ENCODE assay signal across 15 cellular contexts in the genomic region with DNA sequence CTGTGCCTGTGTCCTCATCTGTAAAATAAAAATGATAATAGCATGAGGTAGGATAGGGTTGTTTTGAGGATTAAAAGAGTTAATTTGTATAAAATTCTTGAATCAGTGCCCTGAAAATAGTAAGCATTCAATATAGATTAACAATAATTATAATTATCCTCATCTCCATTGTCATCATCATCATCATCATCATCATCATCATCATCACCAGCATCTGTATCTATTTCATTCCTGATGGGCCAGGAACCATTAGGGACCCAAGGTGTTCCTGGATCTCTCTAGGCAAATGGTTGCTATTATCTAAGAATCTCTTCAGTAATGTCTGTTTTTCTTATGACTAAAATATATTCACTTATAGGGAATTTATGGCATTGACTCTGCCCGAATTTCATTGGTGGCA. TPM values are rescaled to one million over a fixed set of nuclear protein-coding genes. Genes with fewer than 3 reads are reported as not detected.
DNase-seq lines count a peak whose midpoint lies in the region; ATAC-seq and TF ChIP-seq lines count a peak whose summit lies in the region.
"Had no signal": no experiment of that assay in that cellular context is flagged by ENCODE, and none has a peak within 500 bp of the region (broad histone marks: within the 10 kb centered on the region; RNA-seq: fewer than 3 reads in every experiment).

No MANE protein-coding gene starts in this region.

- H4K20me1 ChIP-seq in OCI-LY3 (ENCODE audit: insufficient read depth, low read length), result no peaks in the 10 kb centered on the region

- H2AFZ ChIP-seq in ACC112 (ENCODE audit: low read length, unreplicated experiment) (no peak overlapping the region), OCI-LY3 (ENCODE audit: low read depth, low read length) (no peak overlapping the region)

- no peaks in the 10 kb centered on the region for H3K4me1 Mint-ChIP-seq in activated naive CD4-positive, alpha-beta T cell treated with anti-CD3 and anti-CD28 coated beads for 36 hours (ENCODE audit: low read depth)
- H3K4me1 Mint-ChIP-seq: CD4-positive, alpha-beta memory T cell had no signal

- H3K9me3 ChIP-seq in HEK293 (ENCODE audit: control insufficient read depth, insufficient read depth, low read depth, low read length) (no peaks in the 10 kb centered on the region), OCI-LY3 (ENCODE audit: insufficient read depth, low read length) (no peaks in the 10 kb centered on the region; the same call in 1 of the 2 replicates), body of pancreas (no peaks in the 10 kb centered on the region), left ventricle myocardium inferior (replicated peaks) (no peaks in the 10 kb centered on the region)
- H3K9me3 ChIP-seq: BE2C had no signal

- H3K27me3 ChIP-seq in ACC112 (ENCODE audit: insufficient read depth, low read length) (no peaks in the 10 kb centered on the region), OCI-LY3 (ENCODE audit: low read depth, low read length) (peaks cover 41% of the 10 kb centered on the region), body of pancreas (no peaks in the 10 kb centered on the region), left ventricle myocardium inferior (ENCODE audit: low read depth) (peaks cover 7% of the 10 kb centered on the region)
- H3K27me3 ChIP-seq: BE2C had no signal

- intact Hi-C loops in body of pancreas (cut with DNase I), result no loop called here
- intact Hi-C loops in activated naive CD4-positive, alpha-beta T cell treated with anti-CD3 and anti-CD28 coated beads for 36 hours (cut with micrococcal nuclease), result no loop called here
- intact Hi-C loops in left ventricle myocardium inferior (cut with micrococcal nuclease), result no loop called here

- CTCF ChIA-PET in HEK293 (lab: Yijun Ruan, JAX), result interaction anchor here (0.6 kb wide), 1 partner anchor 78 kb away, joined by 4 read pairs; no protein-coding TSS in a partner anchor
- CTCF ChIA-PET in activated naive CD4-positive, alpha-beta T cell treated with anti-CD3 and anti-CD28 coated beads for 36 hours (lab: Charles Lee), result no interaction called here

- no peaks in the 10 kb centered on the region for H3K36me3 Mint-ChIP-seq in activated naive CD4-positive, alpha-beta T cell treated with anti-CD3 and anti-CD28 coated beads for 36 hours (ENCODE audit: low read depth)
- H3K36me3 Mint-ChIP-seq: CD4-positive, alpha-beta memory T cell had no signal

- H3K4me3 ChIP-seq in ACC112 (ENCODE audit: low read depth, low read length) (no peak overlapping the region), HEK293 (ENCODE audit: low read depth, low read length) (no peak overlapping the region), OCI-LY3 (ENCODE audit: low read length) (peak overlapping the region; percentile 55; the same call in 1 of the 2 replicates), body of pancreas (no peak overlapping the region), left ventricle myocardium inferior (no peak overlapping the region)

- H3K9ac ChIP-seq in OCI-LY3 (ENCODE audit: low read length), result no peak overlapping the region

- no peaks in the 10 kb centered on the region for H3K27me3 Mint-ChIP-seq in activated naive CD4-positive, alpha-beta T cell treated with anti-CD3 and anti-CD28 coated beads for 36 hours (ENCODE audit: low read depth)
- H3K27me3 Mint-ChIP-seq: CD4-positive, alpha-beta memory T cell had no signal

- no peak for TF ChIP-seq CTCF in HEK293 (tag by site-specific recombination; IDR thresholded peaks at IDR 0.05)
- no peak for TF ChIP-seq CTCF in OCI-LY3 (IDR thresholded peaks at IDR 0.05; ENCODE audit: low read depth, low read length)
- TF ChIP-seq CTCF in body of pancreas (IDR thresholded peaks at IDR 0.05), result no peak
- TF ChIP-seq CTCF in left ventricle myocardium inferior (IDR thresholded peaks at IDR 0.05; ENCODE audit: borderline replicate concordance), result no peak

- H3K79me2 ChIP-seq in ACC112 (ENCODE audit: control insufficient read depth, insufficient read depth, low read length, unreplicated experiment) (no peaks in the 10 kb centered on the region), OCI-LY3 (ENCODE audit: low read length) (no peaks in the 10 kb centered on the region)

- POLR2A ChIA-PET in HEK293 (lab: Yijun Ruan, JAX), result no interaction called here

- no peak overlapping the region for H3K27ac Mint-ChIP-seq in activated naive CD4-positive, alpha-beta T cell treated with anti-CD3 and anti-CD28 coated beads for 36 hours
- H3K27ac Mint-ChIP-seq: CD4-positive, alpha-beta memory T cell had no signal

- TF ChIP-seq POLR2A in body of pancreas (IDR thresholded peaks at IDR 0.05), result no peak

- no peaks in the 10 kb centered on the region for H3K9me3 Mint-ChIP-seq in activated naive CD4-positive, alpha-beta T cell treated with anti-CD3 and anti-CD28 coated beads for 36 hours
- H3K9me3 Mint-ChIP-seq: CD4-positive, alpha-beta memory T cell had no signal

- H3K4me1 ChIP-seq in ACC112 (ENCODE audit: control insufficient read depth, insufficient read depth, low read length, unreplicated experiment) (peaks cover 43% of the 10 kb centered on the region), HEK293 (ENCODE audit: control insufficient read depth, insufficient read depth, low read length) (peaks cover 8% of the 10 kb centered on the region), OCI-LY3 (ENCODE audit: low read length) (peaks cover 27% of the 10 kb centered on the region), body of pancreas (peaks cover 48% of the 10 kb centered on the region), left ventricle myocardium inferior (no peaks in the 10 kb centered on the region)
- H3K4me1 ChIP-seq: BE2C had no signal

- peak overlapping the region; percentile 76 for H3K4me2 ChIP-seq in OCI-LY3 (ENCODE audit: low read length)

- no peaks in the 10 kb centered on the region for H3K36me3 ChIP-seq in ACC112 (ENCODE audit: insufficient read depth, low read length)
- no peaks in the 10 kb centered on the region for H3K36me3 ChIP-seq in HEK293 (ENCODE audit: control insufficient read depth in 2 of 2, insufficient read depth in 1 of 2, low read length in 2 of 2)
- H3K36me3 ChIP-seq in OCI-LY3 (replicated peaks; ENCODE audit: low read depth, low read length), result no peaks in the 10 kb centered on the region
- H3K36me3 ChIP-seq in body of pancreas (replicated peaks in 1 of 2; ENCODE audit: insufficient read depth in 1 of 2, low read depth in 2 of 2), result no peaks in the 10 kb centered on the region
- H3K36me3 ChIP-seq in left ventricle myocardium inferior, result no peaks in the 10 kb centered on the region
- H3K36me3 ChIP-seq: BE2C had no signal

- H3K27ac ChIP-seq in ACC112 (ENCODE audit: low read depth, low read length) (peak overlapping the region; percentile 85), HEK293 (ENCODE audit: extremely low read depth, low read depth, low read length) (no peak overlapping the region), OCI-LY3 (ENCODE audit: low read length) (peak overlapping the region; percentile 81), body of pancreas (peak overlapping the region in 3 of 4 donors; percentile 65 to 87 (median 84)), left ventricle myocardium inferior (replicated peaks) (no peak overlapping the region)
- H3K27ac ChIP-seq: C4-2B, HL-60 had no signal

- 93 to 95% methylated on average over 1 of the region's 1 CpG for WGBS in body of pancreas, 2 donors

- ATAC-seq in body of pancreas, result no peak

- no peak for DNase-seq in body of pancreas
- no peak for DNase-seq in midbrain (lab: John Stamatoyannopoulos, UW)
- no peak for DNase-seq in pons (ENCODE audit: low spot score)
- DNase-seq in activated naive CD4-positive, alpha-beta T cell treated with anti-CD3 and anti-CD28 coated beads for 36 hours, result no peak
- DNase-seq in left ventricle myocardium inferior, result no peak
- DNase-seq: BE2C; CD4-positive, alpha-beta memory T cell; DMS79; EL; HCEC 1CT had no signal

- H3K4me3 Mint-ChIP-seq in activated naive CD4-positive, alpha-beta T cell treated with anti-CD3 and anti-CD28 coated beads for 36 hours, result no peak overlapping the region
- H3K4me3 Mint-ChIP-seq: CD4-positive, alpha-beta memory T cell had no signal

TF ChIP-seq in HEK293, 187 proteins besides CTCF, POLR2A, EP300 and RAD21:
- TF ChIP-seq, protein P1, sequence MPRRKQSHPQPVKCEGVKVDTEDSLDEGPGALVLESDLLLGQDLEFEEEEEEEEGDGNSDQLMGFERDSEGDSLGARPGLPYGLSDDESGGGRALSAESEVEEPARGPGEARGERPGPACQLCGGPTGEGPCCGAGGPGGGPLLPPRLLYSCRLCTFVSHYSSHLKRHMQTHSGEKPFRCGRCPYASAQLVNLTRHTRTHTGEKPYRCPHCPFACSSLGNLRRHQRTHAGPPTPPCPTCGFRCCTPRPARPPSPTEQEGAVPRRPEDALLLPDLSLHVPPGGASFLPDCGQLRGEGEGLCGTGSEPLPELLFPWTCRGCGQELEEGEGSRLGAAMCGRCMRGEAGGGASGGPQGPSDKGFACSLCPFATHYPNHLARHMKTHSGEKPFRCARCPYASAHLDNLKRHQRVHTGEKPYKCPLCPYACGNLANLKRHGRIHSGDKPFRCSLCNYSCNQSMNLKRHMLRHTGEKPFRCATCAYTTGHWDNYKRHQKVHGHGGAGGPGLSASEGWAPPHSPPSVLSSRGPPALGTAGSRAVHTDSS (tag by site-specific recombination; IDR thresholded peaks at IDR 0.05), result peak; percentile 87
- TF ChIP-seq, protein P2, sequence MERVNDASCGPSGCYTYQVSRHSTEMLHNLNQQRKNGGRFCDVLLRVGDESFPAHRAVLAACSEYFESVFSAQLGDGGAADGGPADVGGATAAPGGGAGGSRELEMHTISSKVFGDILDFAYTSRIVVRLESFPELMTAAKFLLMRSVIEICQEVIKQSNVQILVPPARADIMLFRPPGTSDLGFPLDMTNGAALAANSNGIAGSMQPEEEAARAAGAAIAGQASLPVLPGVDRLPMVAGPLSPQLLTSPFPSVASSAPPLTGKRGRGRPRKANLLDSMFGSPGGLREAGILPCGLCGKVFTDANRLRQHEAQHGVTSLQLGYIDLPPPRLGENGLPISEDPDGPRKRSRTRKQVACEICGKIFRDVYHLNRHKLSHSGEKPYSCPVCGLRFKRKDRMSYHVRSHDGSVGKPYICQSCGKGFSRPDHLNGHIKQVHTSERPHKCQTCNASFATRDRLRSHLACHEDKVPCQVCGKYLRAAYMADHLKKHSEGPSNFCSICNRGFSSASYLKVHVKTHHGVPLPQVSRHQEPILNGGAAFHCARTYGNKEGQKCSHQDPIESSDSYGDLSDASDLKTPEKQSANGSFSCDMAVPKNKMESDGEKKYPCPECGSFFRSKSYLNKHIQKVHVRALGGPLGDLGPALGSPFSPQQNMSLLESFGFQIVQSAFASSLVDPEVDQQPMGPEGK (tag by site-specific recombination; IDR thresholded peaks at IDR 0.05), result no peak

RNA-seq across cellular contexts. Expression of a gene that starts 31.6 kb away (rescaled TPM):
- 10 to 100 TPM in 1 of 2 donors, 1 to 10 TPM in 1; 5.3 to 10.1 TPM for total RNA-seq in body of pancreas
- not detected for total RNA-seq in activated naive CD4-positive, alpha-beta T cell treated with anti-CD3 and anti-CD28 coated beads for 36 hours
- total RNA-seq in left ventricle myocardium inferior, result not detected

Comparison
In these comparisons a context has a peak if more than half of its experiments do, and no peak if none do; other contexts are left out.
1. H3K27ac ChIP-seq: peak in ACC112 (single experiment), OCI-LY3 (single experiment) and body of pancreas (3 of 4); none in HEK293 (single experiment) and left ventricle myocardium inferior (single experiment).